In genomic region chr2:207711750-207712487, GRCh38 we compare ENCODE assay signal across 8 cellular contexts. TPM values are rescaled to one million over a fixed set of nuclear protein-coding genes. Genes with fewer than 3 reads are reported as not detected.
DNase-seq lines count a peak whose midpoint lies in the region; ATAC-seq and TF ChIP-seq lines count a peak whose summit lies in the region.

No MANE protein-coding gene starts in this region.

- peak overlapping the region; percentile 67 for H2BK15ac ChIP-seq in neuronal stem cell (ENCODE audit: low read length)

- H3K36me3 ChIP-seq in neuronal stem cell (replicated peaks in 1 of 2; ENCODE audit: control insufficient read depth in 2 of 2, insufficient read depth in 2 of 2, low read length in 2 of 2): peaks cover 0 to 4% of the 10 kb centered on the region in 2 donors
- H3K36me3 ChIP-seq in thoracic aorta: no peaks in the 10 kb centered on the region

- H3K14ac ChIP-seq in neuronal stem cell (ENCODE audit: low read length): peak overlapping the region; percentile 89

- peaks cover 34% of the 10 kb centered on the region for H3K4me1 Mint-ChIP-seq in activated T-helper 1 cell treated with anti-CD3 and anti-CD28 coated beads, Interleukin-12 subunit alpha, Interleukin-12 subunit beta, Interleukin-2, Interleukin-4 antibody, amounts not matched to agents 30 ng/mL and 10 ng/mL and 1 ng/mL, durations not matched to agents 14 hours and 24 hours and 36 hours (ENCODE audit: low read depth)

- H4K91ac ChIP-seq in neuronal stem cell (ENCODE audit: low read depth, low read length, poor library complexity): no peak overlapping the region

- H3K27ac ChIP-seq in neuronal stem cell (replicated peaks; ENCODE audit: low read length): peak overlapping the region; percentile 88
- H3K27ac ChIP-seq in thoracic aorta: peak overlapping the region; percentile 92 to 94

- peaks cover 0 to 4% of the 10 kb centered on the region in 2 donors for H3K4me1 ChIP-seq in neuronal stem cell (ENCODE audit: control insufficient read depth in 2 of 2, insufficient read depth in 1 of 2, low read depth in 1 of 2, low read length in 2 of 2)
- peaks cover 10 to 19% of the 10 kb centered on the region in 2 donors for H3K4me1 ChIP-seq in thoracic aorta (ENCODE audit: control insufficient read depth in 1 of 2, low read depth in 2 of 2)

- H3K9me3 Mint-ChIP-seq in activated T-helper 1 cell treated with anti-CD3 and anti-CD28 coated beads, Interleukin-12 subunit alpha, Interleukin-12 subunit beta, Interleukin-2, Interleukin-4 antibody, amounts not matched to agents 30 ng/mL and 10 ng/mL and 1 ng/mL, durations not matched to agents 14 hours and 24 hours and 36 hours: no peaks in the 10 kb centered on the region

- H3K4me2 ChIP-seq in neuronal stem cell (ENCODE audit: insufficient read depth, low read length, poor library complexity, severe bottlenecking): peak overlapping the region; percentile 69

- peaks cover 10% of the 10 kb centered on the region for H3K36me3 Mint-ChIP-seq in activated T-helper 1 cell treated with anti-CD3 and anti-CD28 coated beads, Interleukin-12 subunit alpha, Interleukin-12 subunit beta, Interleukin-2, Interleukin-4 antibody, amounts not matched to agents 30 ng/mL and 10 ng/mL and 1 ng/mL, durations not matched to agents 14 hours and 24 hours and 36 hours (ENCODE audit: low read depth)

- intact Hi-C loops in activated T-helper 1 cell treated with anti-CD3 and anti-CD28 coated beads, Interleukin-12 subunit alpha, Interleukin-12 subunit beta, Interleukin-2, Interleukin-4 antibody, amounts not matched to agents 30 ng/mL and 10 ng/mL and 1 ng/mL, durations not matched to agents 14 hours and 24 hours and 36 hours (cut with micrococcal nuclease): loop anchor here (1.0 to 5.0 kb wide), 11 partner anchors 23 to 1555 kb away; partner anchors contain the start of genes EEF1B2, FASTKD2, IDH1 and KLF7

- peak overlapping the region; percentile 98 for H3K18ac ChIP-seq in neuronal stem cell (ENCODE audit: low read length)

- no peak overlapping the region for H2BK120ac ChIP-seq in neuronal stem cell (ENCODE audit: low read depth, low read length)

- H3K4me3 ChIP-seq in fibroblast of the aortic adventitia (ENCODE audit: low read depth, low read length) (peak overlapping the region; percentile 85), neuronal stem cell (ENCODE audit: low read length in 2 of 2) (peak overlapping the region; percentile 91 to 100), thoracic aorta (peak overlapping the region; percentile 87)

- peak overlapping the region; percentile 96 for H2AK5ac ChIP-seq in neuronal stem cell (ENCODE audit: low read depth, low read length)

- TF ChIP-seq CTCF in fibroblast of the aortic adventitia (IDR thresholded peaks at IDR 0.05; ENCODE audit: insufficient read depth, low read length) (no peak), thoracic aorta (IDR thresholded peaks at IDR 0.05) (no peak)

- H3K27ac Mint-ChIP-seq in activated T-helper 1 cell treated with anti-CD3 and anti-CD28 coated beads, Interleukin-12 subunit alpha, Interleukin-12 subunit beta, Interleukin-2, Interleukin-4 antibody, amounts not matched to agents 30 ng/mL and 10 ng/mL and 1 ng/mL, durations not matched to agents 14 hours and 24 hours and 36 hours: peak overlapping the region; percentile 76

- no CpG with 5 or more reads among the region's 67 CpGs for WGBS in neuronal stem cell (ENCODE audit: extremely low coverage in 2 of 2, insufficient read length in 2 of 2, insufficient replicate concordance in 1 of 2), 2 donors

- H2AFZ ChIP-seq in neuronal stem cell (ENCODE audit: low read length): peak overlapping the region; percentile 94

- H3K23ac ChIP-seq in neuronal stem cell (ENCODE audit: low read depth, low read length, poor library complexity): peak overlapping the region; percentile 73

- H3K9ac ChIP-seq in neuronal stem cell (ENCODE audit: low read depth, low read length, poor library complexity): peak overlapping the region; percentile 98

- peaks cover 6% of the 10 kb centered on the region for H3K79me1 ChIP-seq in neuronal stem cell (ENCODE audit: low read depth, low read length)

- peak; percentile 19 for ATAC-seq in HG02884 (IDR thresholded peaks at IDR 0.05; ENCODE audit: unreplicated experiment)
- peak; percentile 26 for ATAC-seq in thoracic aorta (ENCODE audit: insufficient number of reproducible peaks, low FRiP score, low read depth)

- no peak overlapping the region for H4K8ac ChIP-seq in neuronal stem cell (ENCODE audit: low read depth, low read length)

- H2BK12ac ChIP-seq in neuronal stem cell (ENCODE audit: low read length): peak overlapping the region; percentile 58

- H3K4me3 Mint-ChIP-seq in activated T-helper 1 cell treated with anti-CD3 and anti-CD28 coated beads, Interleukin-12 subunit alpha, Interleukin-12 subunit beta, Interleukin-2, Interleukin-4 antibody, amounts not matched to agents 30 ng/mL and 10 ng/mL and 1 ng/mL, durations not matched to agents 14 hours and 24 hours and 36 hours: peak overlapping the region; percentile 96

- no peaks in the 10 kb centered on the region for H3K27me3 ChIP-seq in neuronal stem cell (ENCODE audit: control insufficient read depth in 3 of 3, insufficient read depth in 3 of 3, low read depth in 1 of 3, low read length in 3 of 3)
- H3K27me3 ChIP-seq in thoracic aorta (replicated peaks; ENCODE audit: insufficient read depth): no peaks in the 10 kb centered on the region

- no peaks in the 10 kb centered on the region for H3K27me3 Mint-ChIP-seq in activated T-helper 1 cell treated with anti-CD3 and anti-CD28 coated beads, Interleukin-12 subunit alpha, Interleukin-12 subunit beta, Interleukin-2, Interleukin-4 antibody, amounts not matched to agents 30 ng/mL and 10 ng/mL and 1 ng/mL, durations not matched to agents 14 hours and 24 hours and 36 hours (ENCODE audit: insufficient read depth)

- H2BK5ac ChIP-seq in neuronal stem cell (ENCODE audit: low read length): peak overlapping the region; percentile 90

- H3K9me3 ChIP-seq in neuronal stem cell (replicated peaks in 1 of 2; ENCODE audit: control insufficient read depth in 2 of 2, insufficient read depth in 1 of 2, low read depth in 1 of 2, low read length in 2 of 2) (no peaks in the 10 kb centered on the region), thoracic aorta (no peaks in the 10 kb centered on the region)

- DNase-seq in NCI-H524 (lab: John Stamatoyannopoulos, UW) (peak; percentile 18 to 22), NCI-H524 treated with DMSO at 0.1 percent for 48 hours (lab: John Stamatoyannopoulos, UW) (no peak), NCI-H526 (lab: John Stamatoyannopoulos, UW) (peak; percentile 41 to 71), fibroblast of the aortic adventitia (ENCODE audit: low read depth) (peak; percentile 39), neuronal stem cell (ENCODE audit: low spot score) (peak; percentile 30), thoracic aorta (ENCODE audit: low spot score) (peak; percentile 3)
- DNase-seq in activated T-helper 1 cell treated with anti-CD3 and anti-CD28 coated beads, Interleukin-12 subunit alpha, Interleukin-12 subunit beta, Interleukin-2, Interleukin-4 antibody, amounts not matched to agents 30 ng/mL and 10 ng/mL and 1 ng/mL, durations not matched to agents 14 hours and 24 hours and 36 hours (ENCODE audit: low spot score): peak; percentile 34

- no peak overlapping the region for H3K4ac ChIP-seq in neuronal stem cell (ENCODE audit: low read length)

RNA-seq across cellular contexts. Expression of gene CCNYL1, which starts 0.5 kb away (rescaled TPM):
- 6.8 and 8.7 TPM in 2 replicates for total RNA-seq in activated T-helper 1 cell treated with anti-CD3 and anti-CD28 coated beads, Interleukin-12 subunit alpha, Interleukin-12 subunit beta, Interleukin-2, Interleukin-4 antibody, amounts not matched to agents 30 ng/mL and 10 ng/mL and 1 ng/mL, durations not matched to agents 14 hours and 24 hours and 36 hours
- total RNA-seq in fibroblast of the aortic adventitia (ENCODE audit: low replicate concordance) (24.6 and 59.5 TPM in 2 replicates), thoracic aorta (10 to 100 TPM; 17.7 to 29.8 TPM)
- polyA plus RNA-seq in neuronal stem cell (2013, experiment 1 of 2): 24.1 TPM
- polyA plus RNA-seq in neuronal stem cell (2013, experiment 2 of 2): 23.5 TPM

RNA-seq across cellular contexts. Expression of gene FZD5, which starts 57.8 kb away (rescaled TPM):
- total RNA-seq in activated T-helper 1 cell treated with anti-CD3 and anti-CD28 coated beads, Interleukin-12 subunit alpha, Interleukin-12 subunit beta, Interleukin-2, Interleukin-4 antibody, amounts not matched to agents 30 ng/mL and 10 ng/mL and 1 ng/mL, durations not matched to agents 14 hours and 24 hours and 36 hours: 0.86 and 1.0 TPM in 2 replicates
- total RNA-seq in fibroblast of the aortic adventitia (ENCODE audit: low replicate concordance) (1.4 and 2.4 TPM in 2 replicates), thoracic aorta (1 to 10 TPM; 4.1 to 6.6 TPM)
- polyA plus RNA-seq in neuronal stem cell (2013, experiment 1 of 2): 267 TPM
- 274 TPM for polyA plus RNA-seq in neuronal stem cell (2013, experiment 2 of 2)
